Comparison of ENCODE assay signal across 8 cellular contexts in genomic region chr9:71604197-71605063, GRCh38.
DNase-seq lines count a peak whose midpoint lies in the region; ATAC-seq and TF ChIP-seq lines count a peak whose summit lies in the region.

No MANE protein-coding gene starts in this region.

- H3K4me1 Mint-ChIP-seq in activated T-cell treated with anti-CD3 and anti-CD28 coated beads, Interleukin-2, amount 50 U/mL, for 24 hours (ENCODE audit: low read depth): no peaks in the 10 kb centered on the region

- H3K9me3 ChIP-seq in OCI-LY7 (ENCODE audit: low read length) (no peaks in the 10 kb centered on the region), neutrophil (no peaks in the 10 kb centered on the region), suprapubic skin (no peaks in the 10 kb centered on the region)

- no peaks in the 10 kb centered on the region for H3K36me3 ChIP-seq in OCI-LY7 (ENCODE audit: insufficient read depth, low read length)
- H3K36me3 ChIP-seq in neutrophil: no peaks in the 10 kb centered on the region
- no peaks in the 10 kb centered on the region for H3K36me3 ChIP-seq in suprapubic skin

- no peak for TF ChIP-seq EP300 in suprapubic skin (IDR thresholded peaks at IDR 0.05)

- ATAC-seq in GM19351 (IDR thresholded peaks at IDR 0.05; ENCODE audit: unreplicated experiment) (peak; percentile 94), HG03558 (IDR thresholded peaks at IDR 0.05; ENCODE audit: extremely low read depth, unreplicated experiment) (peak; percentile 56)

- BruUV-seq in OCI-LY7 (replicated peaks; lab: Mats Ljungman, UMichigan): no TSS peak

- DNase-seq in CD1c-positive myeloid dendritic cell (ENCODE audit: extremely low spot score) (peak; percentile 76), OCI-LY7 (ENCODE audit: low spot score) (peak; percentile 69), fibroblast of peridontal ligament (ENCODE audit: extremely low read depth) (peak; percentile 68), suprapubic skin (ENCODE audit: low spot score in 2 of 2) (peak in 1 of 2 donors; percentile 71)
- peak; percentile 78 for DNase-seq in activated T-cell treated with anti-CD3 and anti-CD28 coated beads, Interleukin-2, amount 50 U/mL, for 24 hours

- WGBS in suprapubic skin: 65% methylated on average over 5 of the region's 5 CpGs

- no peaks in the 10 kb centered on the region for H3K36me3 Mint-ChIP-seq in activated T-cell treated with anti-CD3 and anti-CD28 coated beads, Interleukin-2, amount 50 U/mL, for 24 hours (ENCODE audit: low read depth)

- TF ChIP-seq CTCF in OCI-LY7 (conservative IDR thresholded peaks at IDR 0.05; ENCODE audit: low read length) (peak; percentile 91), neutrophil (IDR thresholded peaks at IDR 0.05) (peak; percentile 73), suprapubic skin (IDR thresholded peaks at IDR 0.05) (peak; percentile 32 to 50)

- no peak overlapping the region for H2AFZ ChIP-seq in OCI-LY7 (ENCODE audit: low read length)

- H3K4me3 ChIP-seq in OCI-LY7 (ENCODE audit: low read depth, low read length, poor library complexity, severe bottlenecking) (no peak overlapping the region), neutrophil (ENCODE audit: low read depth in 1 of 2, low read length in 1 of 2) (no peak overlapping the region), suprapubic skin (no peak overlapping the region)

- H3K27me3 ChIP-seq in neutrophil: no peaks in the 10 kb centered on the region
- no peaks in the 10 kb centered on the region for H3K27me3 ChIP-seq in suprapubic skin

- no peak overlapping the region for H3K4me2 ChIP-seq in OCI-LY7 (ENCODE audit: low read length)

- no peak overlapping the region for H3K4me3 Mint-ChIP-seq in activated T-cell treated with anti-CD3 and anti-CD28 coated beads, Interleukin-2, amount 50 U/mL, for 24 hours

- no peaks in the 10 kb centered on the region for H3K4me1 ChIP-seq in OCI-LY7 (ENCODE audit: insufficient read depth, low read length, poor library complexity, severe bottlenecking)
- H3K4me1 ChIP-seq in neutrophil (ENCODE audit: control insufficient read depth in 1 of 2, insufficient read depth in 1 of 2, low read depth in 1 of 2, low read length in 1 of 2): no peaks in the 10 kb centered on the region
- H3K4me1 ChIP-seq in suprapubic skin: peaks cover 9% of the 10 kb centered on the region

- H3K9me2 ChIP-seq in OCI-LY7 (ENCODE audit: insufficient read depth, low read length): no peaks in the 10 kb centered on the region

- no peak for TF ChIP-seq POLR2A in suprapubic skin (IDR thresholded peaks at IDR 0.05)

- intact Hi-C loops in OCI-LY7 (cut with micrococcal nuclease; ENCODE audit: unreplicated experiment): loop anchor here (1.0 to 5.0 kb wide), 4 partner anchors 164 to 420 kb away; partner anchors contain the start of gene CEMIP2

- no peaks in the 10 kb centered on the region for H4K20me1 ChIP-seq in OCI-LY7 (ENCODE audit: insufficient read depth, low read length)

- H3K27ac ChIP-seq in OCI-LY7 (ENCODE audit: low read depth, low read length, poor library complexity, severe bottlenecking): no peak overlapping the region
- H3K27ac ChIP-seq in neutrophil: no peak overlapping the region
- no peak overlapping the region for H3K27ac ChIP-seq in suprapubic skin

- CTCF ChIA-PET in OCI-LY7 (lab: Charles Lee; ENCODE audit: unreplicated experiment): no interaction called here

- no peaks in the 10 kb centered on the region for H3K9me3 Mint-ChIP-seq in activated T-cell treated with anti-CD3 and anti-CD28 coated beads, Interleukin-2, amount 50 U/mL, for 24 hours

- POLR2A ChIA-PET in OCI-LY7 (lab: Charles Lee): interaction anchor here (0.5 kb wide), 1 partner anchor 14 kb away, joined by 3 read pairs; no protein-coding TSS in a partner anchor

- H3K79me2 ChIP-seq in OCI-LY7 (ENCODE audit: insufficient read depth, low read depth, low read length): no peaks in the 10 kb centered on the region

- H3K27me3 Mint-ChIP-seq in activated T-cell treated with anti-CD3 and anti-CD28 coated beads, Interleukin-2, amount 50 U/mL, for 24 hours: no peaks in the 10 kb centered on the region

- H3K27ac Mint-ChIP-seq in activated T-cell treated with anti-CD3 and anti-CD28 coated beads, Interleukin-2, amount 50 U/mL, for 24 hours: no peak overlapping the region

Comparison
In these comparisons a context has a peak if more than half of its experiments do, and no peak if none do; other contexts are left out.
1. CTCF ChIP-seq: peak in every context shown above with its lines; median percentile 91 in OCI-LY7; 73 in neutrophil; 41 in suprapubic skin.